Comparison of ENCODE assay signal across 9 cellular contexts in the genomic region with DNA sequence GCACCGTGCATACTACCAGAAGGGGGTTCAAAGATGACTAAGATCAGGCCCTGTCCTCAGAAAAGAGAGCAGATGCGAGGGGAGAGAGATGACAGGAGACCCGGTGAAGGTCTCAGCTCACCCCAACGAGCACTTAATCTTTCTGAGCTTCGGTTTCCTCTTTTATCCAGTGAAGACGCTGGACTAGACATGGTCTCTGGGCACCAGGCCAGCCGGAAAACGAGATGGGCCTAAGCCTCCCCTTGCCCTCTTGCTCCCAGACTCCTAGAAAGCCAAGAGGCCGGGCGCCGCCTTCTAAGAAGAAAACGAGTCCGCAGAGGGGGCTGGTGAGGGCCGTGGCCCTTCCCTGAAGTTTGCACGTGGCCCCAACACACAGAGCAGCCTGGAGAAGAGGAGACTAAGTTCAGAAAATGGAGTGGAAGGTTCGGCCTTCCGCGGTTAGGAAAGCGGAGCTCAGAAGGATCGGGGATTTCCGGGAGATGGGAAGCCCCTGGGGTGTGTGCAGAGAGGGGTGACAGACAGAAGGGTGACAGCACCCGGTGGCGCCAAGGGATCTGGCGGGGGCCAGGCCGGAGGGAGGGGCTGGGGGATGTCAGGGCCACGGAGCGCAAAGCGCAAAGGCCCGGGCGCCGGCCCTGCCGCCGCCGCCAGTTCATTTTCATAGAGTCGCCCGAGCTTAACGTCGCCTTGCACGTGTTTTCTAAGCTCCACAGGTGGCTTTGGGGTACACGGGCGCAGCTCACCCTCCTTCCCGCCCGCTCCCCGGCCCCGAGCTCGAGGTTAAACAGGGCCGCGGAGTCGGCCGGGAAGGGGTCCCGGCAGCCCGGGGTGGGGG. TPM values are rescaled to one million over a fixed set of nuclear protein-coding genes. Genes with fewer than 3 reads are reported as not detected.
DNase-seq lines count a peak whose midpoint lies in the region; ATAC-seq and TF ChIP-seq lines count a peak whose summit lies in the region.
"Had no signal": no experiment of that assay in that cellular context is flagged by ENCODE, and none has a peak within 500 bp of the region (broad histone marks: within the 10 kb centered on the region; RNA-seq: fewer than 3 reads in every experiment).

No MANE protein-coding gene starts in this region.

- peaks cover 56% of the 10 kb centered on the region for H3K27me3 Mint-ChIP-seq in activated CD4-positive, alpha-beta T cell treated with anti-CD3 and anti-CD28 coated beads, Interleukin-2, amount 10 ng/mL, durations not matched to agents 7 days and 5 days

- TF ChIP-seq POLR2A in GM18505 (IDR thresholded peaks at IDR 0.05; ENCODE audit: borderline replicate concordance, extremely low read depth, insufficient read depth, insufficient read length): peak; percentile 57

- DNase-seq in activated CD4-positive, alpha-beta T cell treated with anti-CD3 and anti-CD28 coated beads, Interleukin-2, amount 10 ng/mL, durations not matched to agents 7 days and 5 days: no peak
- DNase-seq in left ventricle myocardium superior (peak; percentile 65), amniotic stem cell (lab: John Stamatoyannopoulos, UW) (no peak), MG63 (no peak), DMS153 (lab: John Stamatoyannopoulos, UW) (no peak)

- H3K9ac ChIP-seq in skeletal muscle tissue (ENCODE audit: low read depth in 1 of 3, low read length in 3 of 3): peak overlapping the region in 2 of 3 donors; percentile 6 to 16

- H3K4me1 ChIP-seq in skeletal muscle tissue (ENCODE audit: control insufficient read depth in 3 of 3, insufficient read depth in 3 of 3, low read length in 3 of 3): peaks cover 4 to 8% (median 7%) of the 10 kb centered on the region in 3 donors

- peaks cover 1% of the 10 kb centered on the region for H3K36me3 Mint-ChIP-seq in activated CD4-positive, alpha-beta T cell treated with anti-CD3 and anti-CD28 coated beads, Interleukin-2, amount 10 ng/mL, durations not matched to agents 7 days and 5 days (ENCODE audit: low read depth)

- peaks cover 10% of the 10 kb centered on the region for H3K4me1 Mint-ChIP-seq in activated CD4-positive, alpha-beta T cell treated with anti-CD3 and anti-CD28 coated beads, Interleukin-2, amount 10 ng/mL, durations not matched to agents 7 days and 5 days

- peak overlapping the region; percentile 65 for H3K4me3 Mint-ChIP-seq in activated CD4-positive, alpha-beta T cell treated with anti-CD3 and anti-CD28 coated beads, Interleukin-2, amount 10 ng/mL, durations not matched to agents 7 days and 5 days

- H3K36me3 ChIP-seq in skeletal muscle tissue (ENCODE audit: control insufficient read depth in 3 of 3, insufficient read depth in 3 of 3, low read length in 3 of 3) (no peaks in the 10 kb centered on the region), MG63 (no peaks in the 10 kb centered on the region)

- H3K4me3 ChIP-seq in skeletal muscle tissue (ENCODE audit: low read length in 3 of 3) (peak overlapping the region in 2 of 3 donors; percentile 12 to 45), MG63 (no peak overlapping the region)

- no peaks in the 10 kb centered on the region for H3K9me3 Mint-ChIP-seq in activated CD4-positive, alpha-beta T cell treated with anti-CD3 and anti-CD28 coated beads, Interleukin-2, amount 10 ng/mL, durations not matched to agents 7 days and 5 days

- intact Hi-C loops in left ventricle myocardium superior (cut with micrococcal nuclease): no loop called here

- peak; percentile 39 for ATAC-seq in GM18505 (IDR thresholded peaks at IDR 0.05; ENCODE audit: unreplicated experiment)
- ATAC-seq in HG02870 (IDR thresholded peaks at IDR 0.05; ENCODE audit: unreplicated experiment): peak; percentile 46
- ATAC-seq in left ventricle myocardium superior: peak; percentile 17

- peaks cover 37 to 55% (median 42%) of the 10 kb centered on the region in 3 donors for H3K27me3 ChIP-seq in skeletal muscle tissue (ENCODE audit: control insufficient read depth in 3 of 3, insufficient read depth in 3 of 3, low read length in 3 of 3)
- H3K27me3 ChIP-seq in MG63: peaks cover 5% of the 10 kb centered on the region; the same call in 1 of the 2 replicates

- CTCF ChIA-PET in activated CD4-positive, alpha-beta T cell treated with anti-CD3 and anti-CD28 coated beads, Interleukin-2, amount 10 ng/mL, durations not matched to agents 7 days and 5 days (lab: Charles Lee): interaction anchor here (0.6 to 1.7 kb wide), 6 partner anchors 8 to 158 kb away, joined by 3 to 4 read pairs (median 3); no protein-coding TSS in a partner anchor

- no peak overlapping the region for H3K27ac ChIP-seq in skeletal muscle tissue (ENCODE audit: low read depth, low read length)

- H3K27ac Mint-ChIP-seq in activated CD4-positive, alpha-beta T cell treated with anti-CD3 and anti-CD28 coated beads, Interleukin-2, amount 10 ng/mL, durations not matched to agents 7 days and 5 days: no peak overlapping the region

- no peaks in the 10 kb centered on the region for H3K9me3 ChIP-seq in skeletal muscle tissue (ENCODE audit: control insufficient read depth in 3 of 3, low read length in 3 of 3)
- H3K9me3 ChIP-seq in MG63: no peaks in the 10 kb centered on the region

- POLR2A ChIA-PET in activated CD4-positive, alpha-beta T cell treated with anti-CD3 and anti-CD28 coated beads, Interleukin-2, amount 10 ng/mL, durations not matched to agents 7 days and 5 days (lab: Charles Lee): no interaction called here

RNA-seq across cellular contexts. Expression of gene BHLHA9, which starts 42.1 kb away (rescaled TPM):
- total RNA-seq in activated CD4-positive, alpha-beta T cell treated with anti-CD3 and anti-CD28 coated beads, Interleukin-2, amount 10 ng/mL, durations not matched to agents 7 days and 5 days: not detected
- total RNA-seq in left ventricle myocardium superior: not detected
- total RNA-seq in skeletal muscle tissue: not detected
- not detected in 2 replicates for total RNA-seq in MG63 (2014; rRNA removed; shearing (Covaris generic); ENCODE audit: low replicate concordance)
- total RNA-seq: NCI-H460 had no signal

RNA-seq across cellular contexts. Expression of gene ABR, which starts 48.4 kb away (rescaled TPM):
- total RNA-seq in activated CD4-positive, alpha-beta T cell treated with anti-CD3 and anti-CD28 coated beads, Interleukin-2, amount 10 ng/mL, durations not matched to agents 7 days and 5 days: 100 to 1,000 TPM; 145 to 163 TPM
- 167 TPM for total RNA-seq in left ventricle myocardium superior
- 24.5 TPM for total RNA-seq in skeletal muscle tissue
- 7.3 and 24.0 TPM in 2 replicates for total RNA-seq in MG63 (2014; rRNA removed; shearing (Covaris generic); ENCODE audit: low replicate concordance)

RNA-seq across cellular contexts. Expression of gene TRARG1, which starts 51.3 kb away (rescaled TPM):
- under 1 TPM; 0.27 to 0.52 TPM for total RNA-seq in activated CD4-positive, alpha-beta T cell treated with anti-CD3 and anti-CD28 coated beads, Interleukin-2, amount 10 ng/mL, durations not matched to agents 7 days and 5 days
- total RNA-seq in left ventricle myocardium superior: 0.79 TPM
- total RNA-seq in skeletal muscle tissue: 0.52 TPM
- not detected in 2 replicates for total RNA-seq in MG63 (2014; rRNA removed; shearing (Covaris generic); ENCODE audit: low replicate concordance)
- total RNA-seq: NCI-H460 had no signal
